In the genomic region with DNA sequence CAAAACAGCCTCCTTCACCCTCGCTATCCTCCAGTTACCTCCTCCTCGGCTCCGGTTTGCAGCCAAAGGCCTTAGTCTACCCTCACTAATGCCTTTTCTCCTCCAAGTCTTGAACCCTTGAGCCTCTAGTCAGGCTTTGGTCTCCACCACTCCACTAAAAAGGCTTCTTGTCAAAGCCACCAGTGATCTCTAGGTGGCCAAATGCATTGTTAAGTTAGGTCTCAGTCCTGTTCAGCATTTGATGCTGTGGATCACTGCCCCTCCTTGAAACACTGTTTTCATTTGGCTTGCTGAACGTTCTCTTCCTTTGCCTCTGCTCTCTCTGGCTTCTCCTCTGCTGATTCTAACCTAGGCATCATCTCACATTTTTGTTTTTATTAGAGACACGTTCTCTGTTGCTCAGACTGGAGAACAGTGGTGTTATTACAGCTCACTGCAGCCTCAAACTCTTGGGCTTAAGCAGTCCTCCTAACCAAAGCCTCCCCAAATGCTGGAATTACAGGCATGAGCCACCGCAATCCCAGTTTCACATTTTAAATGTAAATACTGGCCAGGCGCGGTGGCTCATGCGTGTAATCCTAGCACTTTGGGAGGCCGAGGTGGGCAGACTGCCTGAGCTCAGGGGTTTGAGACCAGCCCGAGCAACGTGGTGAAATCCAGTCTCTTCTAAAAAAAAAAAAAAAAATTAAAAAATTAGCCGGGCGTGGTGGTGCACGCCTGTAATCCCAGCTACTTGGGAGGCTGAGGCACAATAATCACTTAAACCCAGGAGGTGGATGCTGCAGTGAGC, we compare ENCODE assay signal across 8 cellular contexts. TPM values are rescaled to one million over a fixed set of nuclear protein-coding genes. Genes with fewer than 3 reads are reported as not detected.
DNase-seq lines count a peak whose midpoint lies in the region; ATAC-seq and TF ChIP-seq lines count a peak whose summit lies in the region.

No MANE protein-coding gene starts in this region.

- peaks cover 0 to 15% of the 10 kb centered on the region in 2 donors for H3K36me3 ChIP-seq in left lung
- peaks cover 0 to 12% (median 2%) of the 10 kb centered on the region in 4 donors for H3K36me3 ChIP-seq in transverse colon

- H3K36me3 Mint-ChIP-seq in activated naive CD4-positive, alpha-beta T cell treated with anti-CD3 and anti-CD28 coated beads for 36 hours (ENCODE audit: low read depth), result peaks cover 21% of the 10 kb centered on the region
- peaks cover 18% of the 10 kb centered on the region for H3K36me3 Mint-ChIP-seq in activated CD8-positive, alpha-beta T cell treated with anti-CD3 and anti-CD28 coated beads for 36 hours (ENCODE audit: low read depth)

- no peaks in the 10 kb centered on the region for H3K9me3 Mint-ChIP-seq in activated naive CD4-positive, alpha-beta T cell treated with anti-CD3 and anti-CD28 coated beads for 36 hours
- no peaks in the 10 kb centered on the region for H3K9me3 Mint-ChIP-seq in activated CD8-positive, alpha-beta T cell treated with anti-CD3 and anti-CD28 coated beads for 36 hours

- no peak for TF ChIP-seq CTCF in activated CD8-positive, alpha-beta T cell treated with anti-CD3 and anti-CD28 coated beads for 36 hours (IDR thresholded peaks at IDR 0.05)
- no peak for TF ChIP-seq CTCF in left lung (IDR thresholded peaks at IDR 0.05)
- TF ChIP-seq CTCF in transverse colon (IDR thresholded peaks at IDR 0.05), result no peak

- H3K4me1 Mint-ChIP-seq in activated naive CD4-positive, alpha-beta T cell treated with anti-CD3 and anti-CD28 coated beads for 36 hours (ENCODE audit: low read depth), result peaks cover 42% of the 10 kb centered on the region
- H3K4me1 Mint-ChIP-seq in activated CD8-positive, alpha-beta T cell treated with anti-CD3 and anti-CD28 coated beads for 36 hours (ENCODE audit: low read depth), result peaks cover 35% of the 10 kb centered on the region

- no peaks in the 10 kb centered on the region for H3K9me3 ChIP-seq in left lung
- H3K9me3 ChIP-seq in transverse colon, result no peaks in the 10 kb centered on the region

- H3K4me3 Mint-ChIP-seq in activated naive CD4-positive, alpha-beta T cell treated with anti-CD3 and anti-CD28 coated beads for 36 hours, result peak overlapping the region; percentile 76
- peak overlapping the region; percentile 90 for H3K4me3 Mint-ChIP-seq in activated CD8-positive, alpha-beta T cell treated with anti-CD3 and anti-CD28 coated beads for 36 hours

- TF ChIP-seq EP300 in transverse colon (IDR thresholded peaks at IDR 0.05; ENCODE audit: low read depth), result no peak

- intact Hi-C loops in activated naive CD4-positive, alpha-beta T cell treated with anti-CD3 and anti-CD28 coated beads for 36 hours (cut with micrococcal nuclease), result no loop called here
- intact Hi-C loops in activated CD8-positive, alpha-beta T cell treated with anti-CD3 and anti-CD28 coated beads for 36 hours (cut with micrococcal nuclease), result no loop called here
- intact Hi-C loops in left lung (cut with DNase I) (no loop called here), transverse colon (cut with DNase I; ENCODE audit: low total_unique reads) (loop anchor here (5.0 kb wide), 2 partner anchors 68 to 307 kb away; partner anchors contain the start of gene SH2B1)

- H3K27ac Mint-ChIP-seq in activated naive CD4-positive, alpha-beta T cell treated with anti-CD3 and anti-CD28 coated beads for 36 hours, result peak overlapping the region; percentile 62
- H3K27ac Mint-ChIP-seq in activated CD8-positive, alpha-beta T cell treated with anti-CD3 and anti-CD28 coated beads for 36 hours, result peak overlapping the region; percentile 88

- no peaks in the 10 kb centered on the region for H3K27me3 Mint-ChIP-seq in activated naive CD4-positive, alpha-beta T cell treated with anti-CD3 and anti-CD28 coated beads for 36 hours (ENCODE audit: low read depth)
- H3K27me3 Mint-ChIP-seq in activated CD8-positive, alpha-beta T cell treated with anti-CD3 and anti-CD28 coated beads for 36 hours, result no peaks in the 10 kb centered on the region

- DNase-seq in activated naive CD4-positive, alpha-beta T cell treated with anti-CD3 and anti-CD28 coated beads for 36 hours, result no peak
- DNase-seq in activated naive CD4-positive, alpha-beta T cell treated with anti-CD3 and anti-CD28 coated beads, Interleukin-2, amount 50 U/mL, for 16 hours, result no peak
- no peak for DNase-seq in activated CD8-positive, alpha-beta T cell treated with anti-CD3 and anti-CD28 coated beads for 36 hours
- no peak for DNase-seq in left lung
- DNase-seq in transverse colon, result no peak
- DNase-seq in GM03348 (ENCODE audit: low spot score), result no peak
- DNase-seq in AG20443 (ENCODE audit: low spot score), result no peak
- DNase-seq in glomerular visceral epithelial cell (ENCODE audit: extremely low spot score), result no peak

- peaks cover 8 to 33% of the 10 kb centered on the region in 2 donors for H3K4me1 ChIP-seq in left lung
- peaks cover 5 to 20% (median 13%) of the 10 kb centered on the region in 4 donors for H3K4me1 ChIP-seq in transverse colon

- TF ChIP-seq POLR2A in transverse colon (IDR thresholded peaks at IDR 0.05), result no peak

- CTCF ChIA-PET in activated naive CD4-positive, alpha-beta T cell treated with anti-CD3 and anti-CD28 coated beads for 36 hours (lab: Charles Lee), result interaction anchor here (1.0 to 1.2 kb wide), 2 partner anchors 61 to 64 kb away, joined by 3 read pairs; partner anchors contain the start of gene APOBR
- CTCF ChIA-PET in activated CD8-positive, alpha-beta T cell treated with anti-CD3 and anti-CD28 coated beads for 36 hours (lab: Charles Lee), result interaction anchor here (0.9 to 1.1 kb wide), 3 partner anchors 10 to 62 kb away, joined by 3 to 4 read pairs (median 4); partner anchors contain the start of gene APOBR

- ATAC-seq in activated CD8-positive, alpha-beta T cell treated with anti-CD3 and anti-CD28 coated beads for 36 hours, result no peak
- no peak for ATAC-seq in left lung

- H3K27ac ChIP-seq in left lung, result peak overlapping the region; percentile 97
- H3K27ac ChIP-seq in transverse colon, result peak overlapping the region; percentile 97 to 99 (median 98)

- H3K4me3 ChIP-seq in left lung, result peak overlapping the region; percentile 42 to 59
- peak overlapping the region; percentile 19 to 70 (median 62) for H3K4me3 ChIP-seq in transverse colon

- H3K27me3 ChIP-seq in left lung, result no peaks in the 10 kb centered on the region
- H3K27me3 ChIP-seq in transverse colon, result no peaks in the 10 kb centered on the region

- in situ Hi-C loops in transverse colon (cut with MboI; ENCODE audit: low pct_ligation_motif_present in 1 of 4, low pct_unique_long_range_greater_than_20kb in 1 of 4, low sequenced_read_pairs in 3 of 4), result no loop called here

- POLR2A ChIA-PET in activated CD8-positive, alpha-beta T cell treated with anti-CD3 and anti-CD28 coated beads for 36 hours (lab: Charles Lee), result interaction anchor here (0.8 to 1.4 kb wide), 4 partner anchors 21 to 360 kb away, joined by 3 to 12 read pairs (median 4); partner anchors contain the start of genes ATXN2L and CLN3

- WGBS in transverse colon (ENCODE audit: low coverage in 1 of 2), 2 donors, result 80 to 82% methylated on average over 15 of the region's 15 CpGs

RNA-seq across cellular contexts. Expression of gene SGF29, which starts 1.1 kb away (rescaled TPM):
- total RNA-seq in activated naive CD4-positive, alpha-beta T cell treated with anti-CD3 and anti-CD28 coated beads for 36 hours, result 10 to 100 TPM; 15.9 TPM
- total RNA-seq in activated CD8-positive, alpha-beta T cell treated with anti-CD3 and anti-CD28 coated beads for 36 hours, result 10 to 100 TPM; 25.0 TPM
- total RNA-seq in left lung (10 to 100 TPM; 16.6 to 27.4 TPM), transverse colon (10 to 100 TPM; 22.1 to 95.0 (median 32.1) TPM)

RNA-seq across cellular contexts. Expression of gene NUPR1, which starts 16.1 kb away (rescaled TPM):
- total RNA-seq in activated naive CD4-positive, alpha-beta T cell treated with anti-CD3 and anti-CD28 coated beads for 36 hours, result not detected
- not detected for total RNA-seq in activated CD8-positive, alpha-beta T cell treated with anti-CD3 and anti-CD28 coated beads for 36 hours
- total RNA-seq in left lung, result 100 to 1,000 TPM; 141 to 142 TPM
- 10 to 100 TPM; 15.3 to 85.6 (median 23.6) TPM for total RNA-seq in transverse colon

RNA-seq across cellular contexts. Expression of gene SULT1A2, which starts 42.0 kb away (rescaled TPM):
- total RNA-seq in activated naive CD4-positive, alpha-beta T cell treated with anti-CD3 and anti-CD28 coated beads for 36 hours, result under 1 TPM; 0.29 to 0.40 TPM
- total RNA-seq in activated CD8-positive, alpha-beta T cell treated with anti-CD3 and anti-CD28 coated beads for 36 hours, result 1 to 10 TPM in 1 of 2 experiments, under 1 TPM in 1; 0.81 to 1.0 TPM
- total RNA-seq in left lung (10 to 100 TPM in 1 of 2 donors, 1 to 10 TPM in 1; 5.2 to 16.6 TPM), transverse colon (10 to 100 TPM in 3 of 4 donors, 1 to 10 TPM in 1; 5.0 to 51.1 (median 38.3) TPM)

RNA-seq across cellular contexts. Expression of gene IL27, which starts 48.2 kb away (rescaled TPM):
- not detected for total RNA-seq in activated naive CD4-positive, alpha-beta T cell treated with anti-CD3 and anti-CD28 coated beads for 36 hours
- not detected for total RNA-seq in activated CD8-positive, alpha-beta T cell treated with anti-CD3 and anti-CD28 coated beads for 36 hours
- under 1 TPM in 1 of 2 donors, not detected in 1; 0.94 TPM for total RNA-seq in left lung
- total RNA-seq in transverse colon, result not detected

RNA-seq across cellular contexts. Expression of gene SULT1A1, which starts 55.0 kb away (rescaled TPM):
- total RNA-seq in activated naive CD4-positive, alpha-beta T cell treated with anti-CD3 and anti-CD28 coated beads for 36 hours, result 10 to 100 TPM in 1 of 2 experiments, 1 to 10 TPM in 1; 9.7 to 10.8 TPM
- 10 to 100 TPM; 15.6 to 17.4 TPM for total RNA-seq in activated CD8-positive, alpha-beta T cell treated with anti-CD3 and anti-CD28 coated beads for 36 hours
- total RNA-seq in left lung, result 10 to 100 TPM; 38.6 to 68.6 TPM
- total RNA-seq in transverse colon, result 100 to 1,000 TPM; 137 to 455 (median 280) TPM

Comparison
In these comparisons a context has a peak if more than half of its experiments do, and no peak if none do; other contexts are left out.
1. RNA of gene NUPR1, which starts 16.1 kb away (total RNA-seq): 141 to 142 TPM in left lung and 15.3 to 85.6 TPM in transverse colon; not detected in activated naive CD4-positive, alpha-beta T cell treated with anti-CD3 and anti-CD28 coated beads for 36 hours and not detected in activated CD8-positive, alpha-beta T cell treated with anti-CD3 and anti-CD28 coated beads for 36 hours; every median in the first group is over 10 times any median in the second.